Comparison of ENCODE assay signal across 9 cellular contexts in the genomic region with DNA sequence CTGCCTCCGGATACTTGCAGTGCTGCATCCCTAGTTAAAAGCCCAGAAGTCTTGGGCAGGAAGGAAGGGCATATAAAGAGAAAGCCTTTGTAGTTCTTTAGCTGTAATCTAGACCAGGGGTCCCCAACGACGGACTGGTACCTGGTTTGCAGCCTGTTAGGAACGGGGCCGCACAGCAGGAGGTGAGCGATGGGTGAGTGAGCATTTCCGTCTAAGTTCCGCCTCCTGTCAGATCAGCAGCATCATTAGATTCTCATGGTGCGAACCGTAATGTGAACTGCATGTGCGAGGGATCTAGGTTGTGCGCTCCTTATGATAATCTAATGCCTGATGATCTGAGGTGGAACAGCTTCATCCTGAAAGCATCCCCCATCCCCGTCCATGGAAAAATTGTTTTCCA. TPM values are rescaled to one million over a fixed set of nuclear protein-coding genes. Genes with fewer than 3 reads are reported as not detected.
DNase-seq lines count a peak whose midpoint lies in the region; ATAC-seq, FAIRE-seq and TF ChIP-seq lines count a peak whose summit lies in the region.
"Had no signal": no experiment of that assay in that cellular context is flagged by ENCODE, and none has a peak within 500 bp of the region (broad histone marks: within the 10 kb centered on the region; RNA-seq: fewer than 3 reads in every experiment).

No MANE protein-coding gene starts in this region.

- H3K9me3 Mint-ChIP-seq in stimulated activated naive CD8-positive, alpha-beta T cell treated with anti-CD3 and anti-CD28 coated beads, Interleukin-15, Interleukin-2, amounts not matched to agents 100 ng/mL and 50 ng/mL, for 24 hours = peaks cover 7% of the 10 kb centered on the region
- H3K9me3 Mint-ChIP-seq in stimulated activated naive CD8-positive, alpha-beta T cell treated with anti-CD3 and anti-CD28 coated beads, Interleukin-15, amount 100 ng/mL, for 72 hours = no peaks in the 10 kb centered on the region
- no peaks in the 10 kb centered on the region for H3K9me3 Mint-ChIP-seq in T-cell
- H3K9me3 Mint-ChIP-seq in type B pancreatic cell = no peaks in the 10 kb centered on the region

- H3K9ac ChIP-seq in kidney (ENCODE audit: low read length in 2 of 2) = no peak overlapping the region

- intact Hi-C loops in kidney (cut with DNase I) = loop anchor here (10.0 kb wide), 1 partner anchor 491 kb away; no protein-coding TSS in a partner anchor

- H3K27ac Mint-ChIP-seq in stimulated activated naive CD8-positive, alpha-beta T cell treated with anti-CD3 and anti-CD28 coated beads, Interleukin-15, Interleukin-2, amounts not matched to agents 100 ng/mL and 50 ng/mL, for 24 hours = no peak overlapping the region
- no peak overlapping the region for H3K27ac Mint-ChIP-seq in stimulated activated naive CD8-positive, alpha-beta T cell treated with anti-CD3 and anti-CD28 coated beads, Interleukin-15, amount 100 ng/mL, for 72 hours
- peak overlapping the region in 1 of 2 donors; percentile 77 for H3K27ac Mint-ChIP-seq in T-cell
- peak overlapping the region; percentile 97 for H3K27ac Mint-ChIP-seq in type B pancreatic cell

- FAIRE-seq in kidney (lab: Jason Lieb, UNC) = no peak
- FAIRE-seq: endothelial cell of umbilical vein had no signal

- DNase-seq in stimulated activated naive CD8-positive, alpha-beta T cell treated with anti-CD3 and anti-CD28 coated beads, Interleukin-15, amount 100 ng/mL, for 72 hours = no peak
- DNase-seq in T-cell (no peak), kidney (no peak), type B pancreatic cell (ENCODE audit: extremely low spot score, unreplicated experiment) (no peak), erythroblast (lab: John Stamatoyannopoulos, UW) (no peak), SK-N-DZ (ENCODE audit: low spot score) (no peak)

- POLR2A ChIA-PET in T-cell (lab: Charles Lee) = interaction anchor here in 1 of 2 donors (1.0 kb wide), 1 partner anchor 18 kb away, joined by 3 read pairs; no protein-coding TSS in a partner anchor

- peaks cover 0 to 6% of the 10 kb centered on the region in 2 donors for H3K4me1 ChIP-seq in kidney (ENCODE audit: control insufficient read depth in 1 of 2, insufficient read depth in 1 of 2, low read depth in 1 of 2, low read length in 2 of 2)

- peak overlapping the region; percentile 93 for H3K4me3 Mint-ChIP-seq in stimulated activated naive CD8-positive, alpha-beta T cell treated with anti-CD3 and anti-CD28 coated beads, Interleukin-15, Interleukin-2, amounts not matched to agents 100 ng/mL and 50 ng/mL, for 24 hours
- H3K4me3 Mint-ChIP-seq in stimulated activated naive CD8-positive, alpha-beta T cell treated with anti-CD3 and anti-CD28 coated beads, Interleukin-15, amount 100 ng/mL, for 72 hours = no peak overlapping the region
- H3K4me3 Mint-ChIP-seq in T-cell = peak overlapping the region; percentile 98 to 99 (median 98)
- peak overlapping the region; percentile 98 for H3K4me3 Mint-ChIP-seq in type B pancreatic cell

- H3K27ac ChIP-seq in kidney (ENCODE audit: low read depth in 2 of 2, low read length in 2 of 2) = no peak overlapping the region

- no peak for ATAC-seq in stimulated activated naive CD8-positive, alpha-beta T cell treated with anti-CD3 and anti-CD28 coated beads, Interleukin-15, amount 100 ng/mL, for 72 hours
- ATAC-seq in T-cell (replicated peaks in 1 of 4) = no peak
- no peak for ATAC-seq in GM18498 (IDR thresholded peaks at IDR 0.05; ENCODE audit: unreplicated experiment)

- TF ChIP-seq CTCF in kidney (IDR thresholded peaks at IDR 0.05; ENCODE audit: borderline replicate concordance, extremely low read depth, insufficient read depth) (no peak), type B pancreatic cell (conservative IDR thresholded peaks at IDR 0.05) (no peak)

- CTCF ChIA-PET in T-cell (lab: Charles Lee) = interaction anchor here in 1 of 2 donors (1.2 kb wide), 1 partner anchor 168 kb away, joined by 3 read pairs; a partner anchor contains a TSS

- no peaks in the 10 kb centered on the region for H3K27me3 Mint-ChIP-seq in stimulated activated naive CD8-positive, alpha-beta T cell treated with anti-CD3 and anti-CD28 coated beads, Interleukin-15, Interleukin-2, amounts not matched to agents 100 ng/mL and 50 ng/mL, for 24 hours
- no peaks in the 10 kb centered on the region for H3K27me3 Mint-ChIP-seq in stimulated activated naive CD8-positive, alpha-beta T cell treated with anti-CD3 and anti-CD28 coated beads, Interleukin-15, amount 100 ng/mL, for 72 hours
- H3K27me3 Mint-ChIP-seq in T-cell (no peaks in the 10 kb centered on the region), type B pancreatic cell (no peaks in the 10 kb centered on the region)

- H3K9me3 ChIP-seq in kidney (ENCODE audit: control insufficient read depth in 1 of 2, low read length in 2 of 2) = no peaks in the 10 kb centered on the region

- H3K4me3 ChIP-seq in kidney (ENCODE audit: low read length in 2 of 2) = peak overlapping the region; percentile 33 to 99

- no peak for TF ChIP-seq POLR2A in erythroblast (IDR thresholded peaks at IDR 0.05; ENCODE audit: low read length)

- H3K36me3 ChIP-seq in kidney (ENCODE audit: control insufficient read depth in 1 of 2, insufficient read depth in 2 of 2, low read length in 2 of 2) = peaks cover 0 to 2% of the 10 kb centered on the region in 2 donors

- H3K4me1 Mint-ChIP-seq in stimulated activated naive CD8-positive, alpha-beta T cell treated with anti-CD3 and anti-CD28 coated beads, Interleukin-15, Interleukin-2, amounts not matched to agents 100 ng/mL and 50 ng/mL, for 24 hours (ENCODE audit: low read depth) = peaks cover 34% of the 10 kb centered on the region
- peaks cover 26% of the 10 kb centered on the region for H3K4me1 Mint-ChIP-seq in stimulated activated naive CD8-positive, alpha-beta T cell treated with anti-CD3 and anti-CD28 coated beads, Interleukin-15, amount 100 ng/mL, for 72 hours
- peaks cover 28 to 47% (median 39%) of the 10 kb centered on the region in 3 donors for H3K4me1 Mint-ChIP-seq in T-cell
- H3K4me1 Mint-ChIP-seq in type B pancreatic cell (ENCODE audit: unreplicated experiment) = peaks cover 31% of the 10 kb centered on the region

- peaks cover 35% of the 10 kb centered on the region for H3K36me3 Mint-ChIP-seq in stimulated activated naive CD8-positive, alpha-beta T cell treated with anti-CD3 and anti-CD28 coated beads, Interleukin-15, Interleukin-2, amounts not matched to agents 100 ng/mL and 50 ng/mL, for 24 hours (ENCODE audit: low read depth)
- H3K36me3 Mint-ChIP-seq in T-cell (peaks cover 25% of the 10 kb centered on the region), type B pancreatic cell (peaks cover 28% of the 10 kb centered on the region)

RNA-seq across cellular contexts. Expression of a gene that starts 1.6 kb away (rescaled TPM):
- total RNA-seq in T-cell (10 to 100 TPM; 18.0 to 34.8 (median 33.8) TPM), kidney (68.1 TPM), type B pancreatic cell (ENCODE audit: low replicate concordance) (60.4 and 76.6 TPM in 2 replicates)
- 32.0 TPM for polyA plus RNA-seq in kidney (ENCODE audit: insufficient read depth, low read depth, low replicate concordance)
- 52.7 and 57.3 TPM in 2 replicates for polyA plus RNA-seq in SK-N-DZ (2014; cell fraction: cytosol; rRNA removed)
- 28.2 and 40.4 TPM in 2 replicates for polyA plus RNA-seq in SK-N-DZ (2014; cell fraction: nucleus; rRNA removed)

Comparison
In these comparisons a context has a peak if more than half of its experiments do, and no peak if none do; other contexts are left out.
1. H3K4me3 Mint-ChIP-seq: peak in stimulated activated naive CD8-positive, alpha-beta T cell treated with anti-CD3 and anti-CD28 coated beads, Interleukin-15, Interleukin-2, amounts not matched to agents 100 ng/mL and 50 ng/mL, for 24 hours (single experiment), T-cell (3 of 3) and type B pancreatic cell (single experiment); none in stimulated activated naive CD8-positive, alpha-beta T cell treated with anti-CD3 and anti-CD28 coated beads, Interleukin-15, amount 100 ng/mL, for 72 hours (0 of 2).